Comparison of ENCODE assay signal across 8 cellular contexts in the genomic region with DNA sequence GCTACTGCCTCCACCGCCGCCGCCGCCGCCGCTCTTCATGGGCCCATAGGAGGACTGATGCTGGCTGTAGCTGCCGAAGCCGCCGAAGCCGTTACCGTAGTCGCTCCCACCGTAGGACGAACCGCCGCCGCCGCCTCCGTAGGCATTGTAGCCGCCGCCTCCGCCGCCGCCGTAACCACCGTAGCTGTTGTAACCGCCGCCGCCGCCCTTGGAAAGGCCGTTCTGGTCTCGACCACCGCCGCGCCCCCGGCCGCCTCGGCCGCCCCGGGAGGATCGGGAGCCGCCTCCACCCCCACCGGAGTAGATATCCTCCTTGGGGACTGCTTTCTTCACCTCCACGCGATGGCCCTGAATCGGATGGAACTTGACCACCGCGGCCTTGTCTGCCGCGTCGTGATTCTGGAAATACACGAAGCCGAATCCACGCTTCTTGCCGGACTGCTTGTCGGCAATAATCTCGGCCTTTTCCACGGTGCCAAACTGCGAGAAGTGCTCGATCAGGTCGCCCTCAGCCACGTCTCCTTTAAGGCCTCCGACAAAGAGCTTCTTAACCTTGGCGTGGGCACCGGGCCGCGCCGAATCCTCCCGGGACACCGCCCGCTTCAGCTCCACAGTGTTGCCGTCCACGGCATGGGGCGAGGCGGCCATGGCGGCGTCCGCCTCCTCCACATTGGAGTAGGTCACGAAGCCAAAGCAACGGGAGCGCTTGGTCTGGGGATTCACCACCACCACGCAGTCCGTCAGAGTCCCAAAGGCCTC. TPM values are rescaled to one million over a fixed set of nuclear protein-coding genes. Genes with fewer than 3 reads are reported as not detected.
DNase-seq lines count a peak whose midpoint lies in the region; ATAC-seq and TF ChIP-seq lines count a peak whose summit lies in the region.

No MANE protein-coding gene starts in this region.

- 1% methylated on average over 11 of the region's 83 CpGs for WGBS in right lobe of liver (ENCODE audit: insufficient coverage, low coverage, low lambda C conversion rate, missing lambda C conversion rate)

- H3K9me3 Mint-ChIP-seq in activated CD4-positive, alpha-beta T cell treated with anti-CD3 and anti-CD28 coated beads for 36 hours (ENCODE audit: low read depth), result no peaks in the 10 kb centered on the region
- H3K9me3 Mint-ChIP-seq in stimulated activated naive B cell treated with anti-CD40 and anti-IgM and Interleukin-4, amounts not matched to agents 10 μg/mL and 1 μg/mL and 100 μg/mL, for 72 hours, result no peaks in the 10 kb centered on the region

- DNase-seq in activated CD4-positive, alpha-beta T cell treated with anti-CD3 and anti-CD28 coated beads for 36 hours, result peak; percentile 65
- DNase-seq in colonic mucosa (peak; percentile 46), right lobe of liver (peak; percentile 56 to 78 (median 63)), DMS153 treated with DMSO at 0.1 percent for 48 hours (lab: John Stamatoyannopoulos, UW; ENCODE audit: unreplicated experiment) (no peak)
- peak; percentile 44 for DNase-seq in stimulated activated naive B cell treated with anti-CD40 and anti-IgM and Interleukin-4, amounts not matched to agents 10 μg/mL and 1 μg/mL and 100 μg/mL, for 72 hours

- POLR2A ChIA-PET in activated CD4-positive, alpha-beta T cell treated with anti-CD3 and anti-CD28 coated beads for 36 hours (lab: Charles Lee), result interaction anchor here (0.5 to 1.2 kb wide), 9 partner anchors 9 to 426 kb away, joined by 3 to 5 read pairs (median 3); a partner anchor contains a TSS

- H3K36me3 ChIP-seq in colonic mucosa, result no peaks in the 10 kb centered on the region
- no peaks in the 10 kb centered on the region for H3K36me3 ChIP-seq in right lobe of liver

- H3K27ac ChIP-seq in colonic mucosa (peak overlapping the region; percentile 94), right lobe of liver (peak overlapping the region; percentile 99)

- H3K9me3 ChIP-seq in colonic mucosa, result no peaks in the 10 kb centered on the region
- H3K9me3 ChIP-seq in right lobe of liver, result no peaks in the 10 kb centered on the region

- TF ChIP-seq CTCF in colonic mucosa (IDR thresholded peaks at IDR 0.05) (no peak), right lobe of liver (IDR thresholded peaks at IDR 0.05) (no peak)

- TF ChIP-seq POLR2A in right lobe of liver (IDR thresholded peaks at IDR 0.05), result no peak

- H3K4me1 Mint-ChIP-seq in activated CD4-positive, alpha-beta T cell treated with anti-CD3 and anti-CD28 coated beads for 36 hours, result peaks cover 26% of the 10 kb centered on the region
- peaks cover 9 to 19% of the 10 kb centered on the region in 2 donors for H3K4me1 Mint-ChIP-seq in stimulated activated naive B cell treated with anti-CD40 and anti-IgM and Interleukin-4, amounts not matched to agents 10 μg/mL and 1 μg/mL and 100 μg/mL, for 72 hours

- ATAC-seq in GM18909 (IDR thresholded peaks at IDR 0.05; ENCODE audit: poor library complexity, unreplicated experiment) (peak; percentile 4), HG03159 (IDR thresholded peaks at IDR 0.05; ENCODE audit: unreplicated experiment) (peak; percentile 0), right lobe of liver (peak; percentile 13 to 27 (median 18)), GM18517 (IDR thresholded peaks at IDR 0.05; ENCODE audit: unreplicated experiment) (no peak)
- no peak for ATAC-seq in activated CD4-positive, alpha-beta T cell treated with anti-CD3 and anti-CD28 coated beads for 36 hours
- ATAC-seq in stimulated activated naive B cell treated with anti-CD40 and anti-IgM and Interleukin-4, amounts not matched to agents 10 μg/mL and 1 μg/mL and 100 μg/mL, for 72 hours (replicated peaks), result peak; percentile 3 to 7

- H3K27ac Mint-ChIP-seq in activated CD4-positive, alpha-beta T cell treated with anti-CD3 and anti-CD28 coated beads for 36 hours, result peak overlapping the region; percentile 97
- peak overlapping the region; percentile 100 for H3K27ac Mint-ChIP-seq in stimulated activated naive B cell treated with anti-CD40 and anti-IgM and Interleukin-4, amounts not matched to agents 10 μg/mL and 1 μg/mL and 100 μg/mL, for 72 hours

- no peaks in the 10 kb centered on the region for H3K27me3 Mint-ChIP-seq in activated CD4-positive, alpha-beta T cell treated with anti-CD3 and anti-CD28 coated beads for 36 hours
- H3K27me3 Mint-ChIP-seq in stimulated activated naive B cell treated with anti-CD40 and anti-IgM and Interleukin-4, amounts not matched to agents 10 μg/mL and 1 μg/mL and 100 μg/mL, for 72 hours, result no peaks in the 10 kb centered on the region

- no peaks in the 10 kb centered on the region for H3K27me3 ChIP-seq in colonic mucosa
- H3K27me3 ChIP-seq in right lobe of liver, result no peaks in the 10 kb centered on the region

- peak overlapping the region; percentile 77 for H3K4me3 Mint-ChIP-seq in activated CD4-positive, alpha-beta T cell treated with anti-CD3 and anti-CD28 coated beads for 36 hours
- H3K4me3 Mint-ChIP-seq in stimulated activated naive B cell treated with anti-CD40 and anti-IgM and Interleukin-4, amounts not matched to agents 10 μg/mL and 1 μg/mL and 100 μg/mL, for 72 hours, result peak overlapping the region; percentile 93 to 95

- H3K4me3 ChIP-seq in colonic mucosa, result peak overlapping the region; percentile 88
- H3K4me3 ChIP-seq in right lobe of liver, result peak overlapping the region; percentile 79 to 83 (median 80)

- intact Hi-C loops in activated CD4-positive, alpha-beta T cell treated with anti-CD3 and anti-CD28 coated beads for 36 hours (cut with DNase I, micrococcal nuclease), result loop anchor here (5.0 to 10.0 kb wide), 2 partner anchors 581 to 1539 kb away; a partner anchor contains a TSS
- intact Hi-C loops in colonic mucosa (cut with DNase I) (no loop called here), right lobe of liver (cut with DNase I) (no loop called here)

- H3K9ac ChIP-seq in colonic mucosa (ENCODE audit: low read depth in 2 of 2, low read length in 2 of 2), result peak overlapping the region; percentile 98 to 99

- H3K36me3 Mint-ChIP-seq in activated CD4-positive, alpha-beta T cell treated with anti-CD3 and anti-CD28 coated beads for 36 hours (ENCODE audit: low read depth), result peaks cover 38% of the 10 kb centered on the region
- H3K36me3 Mint-ChIP-seq in stimulated activated naive B cell treated with anti-CD40 and anti-IgM and Interleukin-4, amounts not matched to agents 10 μg/mL and 1 μg/mL and 100 μg/mL, for 72 hours, result peaks cover 24 to 33% of the 10 kb centered on the region in 2 donors

- CTCF ChIA-PET in activated CD4-positive, alpha-beta T cell treated with anti-CD3 and anti-CD28 coated beads for 36 hours (lab: Charles Lee), result interaction anchor here (0.9 to 2.0 kb wide), 5 partner anchors 11 to 423 kb away, joined by 3 to 19 read pairs (median 4); a partner anchor contains a TSS

- H3K4me1 ChIP-seq in colonic mucosa (peaks cover 7% of the 10 kb centered on the region), right lobe of liver (peaks cover 0 to 17% (median 5%) of the 10 kb centered on the region in 4 donors)

RNA-seq across cellular contexts. Expression of a gene that starts 0.8 kb away (rescaled TPM):
- 10 to 100 TPM; 18.9 to 32.1 TPM for total RNA-seq in activated CD4-positive, alpha-beta T cell treated with anti-CD3 and anti-CD28 coated beads for 36 hours
- total RNA-seq in colonic mucosa (10 to 100 TPM; 26.9 to 31.0 TPM), right lobe of liver (1 to 10 TPM; 3.6 to 9.8 (median 8.1) TPM)

RNA-seq across cellular contexts. Expression of a gene that starts 17.5 kb away (rescaled TPM):
- total RNA-seq in activated CD4-positive, alpha-beta T cell treated with anti-CD3 and anti-CD28 coated beads for 36 hours, result 10 to 100 TPM in 1 of 2 experiments, 1 to 10 TPM in 1; 6.8 to 10.8 TPM
- 1 to 10 TPM; 4.4 to 6.3 TPM for total RNA-seq in colonic mucosa
- 1 to 10 TPM; 1.9 to 8.5 (median 3.3) TPM for total RNA-seq in right lobe of liver

Comparison
In these comparisons a context has a peak if more than half of its experiments do, and no peak if none do; other contexts are left out.
1. ATAC-seq: peak in GM18909 (single experiment), HG03159 (single experiment), right lobe of liver (4 of 4) and stimulated activated naive B cell treated with anti-CD40 and anti-IgM and Interleukin-4, amounts not matched to agents 10 μg/mL and 1 μg/mL and 100 μg/mL, for 72 hours (2 of 2); none in activated CD4-positive, alpha-beta T cell treated with anti-CD3 and anti-CD28 coated beads for 36 hours (single experiment) and GM18517 (single experiment).
2. intact Hi-C loops: an anchor here in activated CD4-positive, alpha-beta T cell treated with anti-CD3 and anti-CD28 coated beads for 36 hours (5.0 to 10.0 kb wide); none called in colonic mucosa and right lobe of liver.